Comparison of ENCODE assay signal across 26 cellular contexts in the genomic region with DNA sequence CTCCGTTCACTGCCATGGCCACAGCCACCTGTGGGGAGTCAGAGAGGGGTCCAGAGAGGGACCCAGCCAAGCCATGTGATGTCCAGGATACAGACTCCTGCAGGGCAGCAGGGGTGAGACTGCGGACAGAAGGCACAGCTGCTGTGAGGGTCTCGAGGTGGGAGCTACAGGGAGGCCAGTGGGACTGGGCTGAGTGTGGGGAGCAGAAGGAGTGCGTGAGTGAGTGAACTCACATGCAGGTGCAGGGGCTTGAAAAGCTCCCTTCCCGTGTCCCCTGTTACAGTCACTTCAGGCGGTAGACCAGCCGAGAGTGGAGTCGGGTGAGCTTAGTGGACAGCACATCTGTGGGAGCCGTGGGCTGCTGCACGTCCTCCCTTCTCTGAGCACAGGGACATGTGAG. TPM values are rescaled to one million over a fixed set of nuclear protein-coding genes. Genes with fewer than 3 reads are reported as not detected.
DNase-seq lines count a peak whose midpoint lies in the region; ATAC-seq and TF ChIP-seq lines count a peak whose summit lies in the region.
"Had no signal": no experiment of that assay in that cellular context is flagged by ENCODE, and none has a peak within 500 bp of the region (broad histone marks: within the 10 kb centered on the region; RNA-seq: fewer than 3 reads in every experiment).

No MANE protein-coding gene starts in this region.

- no peak for DNase-seq in activated T-cell treated with anti-CD3 and anti-CD28 coated beads, Interleukin-2, amount 50 U/mL, for 24 hours
- no peak for DNase-seq in activated T-cell treated with anti-CD3 and anti-CD28 coated beads for 4 hours
- no peak for DNase-seq in CD4-positive, alpha-beta memory T cell
- no peak for DNase-seq in naive thymus-derived CD4-positive, alpha-beta T cell
- DNase-seq in chondrocyte (ENCODE audit: low spot score): no peak
- no peak for DNase-seq in NCI-H146 (lab: John Stamatoyannopoulos, UW)
- DNase-seq: activated CD4-positive, alpha-beta T cell treated with anti-CD3 and anti-CD28 coated beads, Interleukin-2, amount 50 U/mL, for 4 hours; activated T-cell treated with anti-CD3 and anti-CD28 coated beads, Interleukin-2, amount 50 U/mL, for 4 hours; DMS 273 treated with DMSO at 0.1 percent for 48 hours; kidney glomerular epithelial cell; MM.1S; NCI-H1417 treated with DMSO at 0.1 percent for 48 hours; NCI-H524 treated with DMSO at 0.1 percent for 48 hours; WERI-Rb-1 had no signal

- no peak overlapping the region for H3K4me3 ChIP-seq in CD4-positive, alpha-beta memory T cell (ENCODE audit: low read length in 2 of 2)
- H3K4me3 ChIP-seq in naive thymus-derived CD4-positive, alpha-beta T cell (ENCODE audit: low read length): no peak overlapping the region
- H3K4me3 ChIP-seq: coronary artery, SJSA1 had no signal

- H3K4me1 ChIP-seq in CD4-positive, alpha-beta memory T cell (ENCODE audit: insufficient read depth, low read length): peaks cover 48% of the 10 kb centered on the region
- peaks cover 37 to 74% of the 10 kb centered on the region in 2 donors for H3K4me1 ChIP-seq in naive thymus-derived CD4-positive, alpha-beta T cell (ENCODE audit: control insufficient read depth in 2 of 2, insufficient read depth in 2 of 2, low read length in 2 of 2)
- H3K4me1 ChIP-seq: SJSA1 had no signal

- no peaks in the 10 kb centered on the region for H3K9me3 Mint-ChIP-seq in activated T-cell treated with anti-CD3 and anti-CD28 coated beads, Interleukin-2, amount 50 U/mL, for 24 hours
- H3K9me3 Mint-ChIP-seq in CD4-positive, alpha-beta memory T cell: no peaks in the 10 kb centered on the region
- H3K9me3 Mint-ChIP-seq in activated T-helper 17 cell treated with anti-CD3 and anti-CD28 coated beads, Interleukin-2, amount 50 U/mL, for 72 hours: no peaks in the 10 kb centered on the region
- peaks cover 0 to 5% (median 0%) of the 10 kb centered on the region in 11 donors for H3K9me3 Mint-ChIP-seq in naive thymus-derived CD4-positive, alpha-beta T cell
- no peaks in the 10 kb centered on the region for H3K9me3 Mint-ChIP-seq in chondrocyte (ENCODE audit: low read depth)
- H3K9me3 Mint-ChIP-seq: activated T-cell treated with anti-CD3 and anti-CD28 coated beads, Interleukin-2, amount 50 U/mL, for 4 hours; memory B cell; type B pancreatic cell had no signal

- H3K27ac Mint-ChIP-seq in activated T-cell treated with anti-CD3 and anti-CD28 coated beads, Interleukin-2, amount 50 U/mL, for 24 hours: peak overlapping the region; percentile 60
- peak overlapping the region in 6 of 7 donors; percentile 44 to 81 (median 67) for H3K27ac Mint-ChIP-seq in CD4-positive, alpha-beta memory T cell
- peak overlapping the region; percentile 59 for H3K27ac Mint-ChIP-seq in activated T-helper 17 cell treated with anti-CD3 and anti-CD28 coated beads, Interleukin-2, amount 50 U/mL, for 72 hours
- H3K27ac Mint-ChIP-seq in naive thymus-derived CD4-positive, alpha-beta T cell: peak overlapping the region; percentile 47 to 99 (median 97)
- H3K27ac Mint-ChIP-seq in chondrocyte (ENCODE audit: unreplicated experiment): no peak overlapping the region
- H3K27ac Mint-ChIP-seq: memory B cell, type B pancreatic cell had no signal

- CTCF ChIA-PET in CD4-positive, alpha-beta memory T cell (lab: Charles Lee; ENCODE audit: partially characterized antibody): no interaction called here
- CTCF ChIA-PET in naive thymus-derived CD4-positive, alpha-beta T cell (lab: Charles Lee): interaction anchor here (1.0 to 1.8 kb wide), 2 partner anchors 9 to 77 kb away, joined by 3 to 5 read pairs; no protein-coding TSS in a partner anchor

- no peak for ATAC-seq in activated T-helper 17 cell treated with anti-CD3 and anti-CD28 coated beads, Interleukin-2, amount 50 U/mL, for 72 hours (replicated peaks)
- no peak for ATAC-seq in naive thymus-derived CD4-positive, alpha-beta T cell
- no peak for ATAC-seq in HG03175 (IDR thresholded peaks at IDR 0.05; ENCODE audit: unreplicated experiment)
- ATAC-seq: activated T-cell treated with anti-CD3 and anti-CD28 coated beads, Interleukin-2, amount 50 U/mL, for 4 hours had no signal

- POLR2A ChIA-PET in CD4-positive, alpha-beta memory T cell (lab: Charles Lee; ENCODE audit: partially characterized antibody): interaction anchor here (6.2 to 9.3 kb wide), 2 partner anchors 12 to 73 kb away, joined by 44 to 108 read pairs; partner anchors contain the start of gene PRMT2
- POLR2A ChIA-PET in naive thymus-derived CD4-positive, alpha-beta T cell (lab: Charles Lee): interaction anchor here (0.7 to 10.3 kb wide), 3 partner anchors 10 to 73 kb away, joined by 3 to 219 read pairs (median 42); partner anchors contain the start of gene PRMT2

- H3K27me3 Mint-ChIP-seq in activated T-cell treated with anti-CD3 and anti-CD28 coated beads, Interleukin-2, amount 50 U/mL, for 24 hours: no peaks in the 10 kb centered on the region
- H3K27me3 Mint-ChIP-seq in CD4-positive, alpha-beta memory T cell: no peaks in the 10 kb centered on the region
- no peaks in the 10 kb centered on the region for H3K27me3 Mint-ChIP-seq in activated T-helper 17 cell treated with anti-CD3 and anti-CD28 coated beads, Interleukin-2, amount 50 U/mL, for 72 hours
- no peaks in the 10 kb centered on the region for H3K27me3 Mint-ChIP-seq in naive thymus-derived CD4-positive, alpha-beta T cell
- no peaks in the 10 kb centered on the region for H3K27me3 Mint-ChIP-seq in chondrocyte (ENCODE audit: low read depth)
- H3K27me3 Mint-ChIP-seq: memory B cell, type B pancreatic cell had no signal

- intact Hi-C loops in CD4-positive, alpha-beta memory T cell (cut with micrococcal nuclease): no loop called here
- intact Hi-C loops in naive thymus-derived CD4-positive, alpha-beta T cell (cut with micrococcal nuclease): no loop called here

- H3K27me3 ChIP-seq in CD4-positive, alpha-beta memory T cell (ENCODE audit: insufficient read depth, low read length): no peaks in the 10 kb centered on the region
- no peaks in the 10 kb centered on the region for H3K27me3 ChIP-seq in naive thymus-derived CD4-positive, alpha-beta T cell (ENCODE audit: control insufficient read depth in 2 of 2, insufficient read depth in 2 of 2, low read length in 2 of 2)
- H3K27me3 ChIP-seq: SJSA1 had no signal

- no peaks in the 10 kb centered on the region for H3K9me3 ChIP-seq in CD4-positive, alpha-beta memory T cell (ENCODE audit: control insufficient read depth in 1 of 2, low read length in 2 of 2)
- no peaks in the 10 kb centered on the region for H3K9me3 ChIP-seq in naive thymus-derived CD4-positive, alpha-beta T cell (ENCODE audit: control insufficient read depth in 2 of 3, low read length in 3 of 3)
- H3K9me3 ChIP-seq: SJSA1 had no signal

- no peak for TF ChIP-seq CTCF in chondrocyte (IDR thresholded peaks at IDR 0.05)

- peaks cover 91% of the 10 kb centered on the region for H3K36me3 Mint-ChIP-seq in activated T-cell treated with anti-CD3 and anti-CD28 coated beads, Interleukin-2, amount 50 U/mL, for 24 hours (ENCODE audit: low read depth)
- peaks cover 71 to 74% of the 10 kb centered on the region in 2 donors for H3K36me3 Mint-ChIP-seq in CD4-positive, alpha-beta memory T cell
- H3K36me3 Mint-ChIP-seq in activated T-helper 17 cell treated with anti-CD3 and anti-CD28 coated beads, Interleukin-2, amount 50 U/mL, for 72 hours (ENCODE audit: low read depth): peaks cover 72% of the 10 kb centered on the region
- peaks cover 27 to 78% (median 57%) of the 10 kb centered on the region in 5 donors for H3K36me3 Mint-ChIP-seq in naive thymus-derived CD4-positive, alpha-beta T cell
- H3K36me3 Mint-ChIP-seq in chondrocyte (ENCODE audit: low read depth): peaks cover 20% of the 10 kb centered on the region

- H3K36me3 ChIP-seq in CD4-positive, alpha-beta memory T cell (ENCODE audit: insufficient read depth, low read length): peaks cover 71% of the 10 kb centered on the region
- H3K36me3 ChIP-seq in naive thymus-derived CD4-positive, alpha-beta T cell (ENCODE audit: control insufficient read depth in 2 of 3, insufficient read depth in 3 of 3, low read length in 3 of 3): peaks cover 14 to 63% (median 18%) of the 10 kb centered on the region in 3 experiments

- no peak overlapping the region for H3K27ac ChIP-seq in CD4-positive, alpha-beta memory T cell (ENCODE audit: low read depth, low read length)
- peak overlapping the region; percentile 84 for H3K27ac ChIP-seq in naive thymus-derived CD4-positive, alpha-beta T cell (ENCODE audit: low read depth, low read length)
- H3K27ac ChIP-seq: coronary artery, SJSA1, WERI-Rb-1 had no signal

- H3K4me3 Mint-ChIP-seq in activated T-cell treated with anti-CD3 and anti-CD28 coated beads, Interleukin-2, amount 50 U/mL, for 24 hours: no peak overlapping the region
- H3K4me3 Mint-ChIP-seq in CD4-positive, alpha-beta memory T cell: peak overlapping the region in 2 of 8 donors; percentile 10 to 18
- H3K4me3 Mint-ChIP-seq in activated T-helper 17 cell treated with anti-CD3 and anti-CD28 coated beads, Interleukin-2, amount 50 U/mL, for 72 hours: no peak overlapping the region
- H3K4me3 Mint-ChIP-seq in naive thymus-derived CD4-positive, alpha-beta T cell: peak overlapping the region in 9 of 10 donors; percentile 40 to 90 (median 78)
- no peak overlapping the region for H3K4me3 Mint-ChIP-seq in chondrocyte (ENCODE audit: unreplicated experiment)
- H3K4me3 Mint-ChIP-seq: activated T-cell treated with anti-CD3 and anti-CD28 coated beads, Interleukin-2, amount 50 U/mL, for 4 hours; memory B cell; type B pancreatic cell had no signal

- peaks cover 79% of the 10 kb centered on the region for H3K4me1 Mint-ChIP-seq in activated T-cell treated with anti-CD3 and anti-CD28 coated beads, Interleukin-2, amount 50 U/mL, for 24 hours (ENCODE audit: low read depth)
- H3K4me1 Mint-ChIP-seq in CD4-positive, alpha-beta memory T cell: peaks cover 34 to 78% (median 45%) of the 10 kb centered on the region in 4 donors
- H3K4me1 Mint-ChIP-seq in activated T-helper 17 cell treated with anti-CD3 and anti-CD28 coated beads, Interleukin-2, amount 50 U/mL, for 72 hours: peaks cover 22% of the 10 kb centered on the region
- peaks cover 41 to 96% (median 85%) of the 10 kb centered on the region in 7 donors for H3K4me1 Mint-ChIP-seq in naive thymus-derived CD4-positive, alpha-beta T cell
- H3K4me1 Mint-ChIP-seq in chondrocyte (ENCODE audit: low read depth): no peaks in the 10 kb centered on the region

RNA-seq across cellular contexts. Expression of gene S100B, which starts 42.4 kb away (rescaled TPM):
- total RNA-seq in CD4-positive, alpha-beta memory T cell: not detected
- under 1 TPM; 0.54 to 0.73 TPM for polyA plus RNA-seq in CD4-positive, alpha-beta memory T cell
- total RNA-seq in activated T-helper 17 cell treated with anti-CD3 and anti-CD28 coated beads, Interleukin-2, amount 50 U/mL, for 72 hours: not detected
- 1 to 10 TPM in 1 of 5 experiments, under 1 TPM in 4; 0.27 to 2.3 (median 0.95) TPM for total RNA-seq in naive thymus-derived CD4-positive, alpha-beta T cell
- polyA plus RNA-seq in naive thymus-derived CD4-positive, alpha-beta T cell: 1 to 10 TPM; 1.1 to 7.0 TPM
- total RNA-seq in chondrocyte: 0.41 TPM in 1 of 3 replicates, not detected in the others
- total RNA-seq: A673; fibroblast of lung; G401; myocyte; SJSA1; T-helper 2 cell treated with Interferon-gamma antibody and Interleukin-4, amounts not matched to agents 100 ng/mL and 5 ng/mL, for 36 hours had no signal
- polyA plus RNA-seq: BJ had no signal

Comparison
In these comparisons a context has a peak if more than half of its experiments do, and no peak if none do; other contexts are left out.
1. H3K4me3 Mint-ChIP-seq: peak in naive thymus-derived CD4-positive, alpha-beta T cell (9 of 10); none in activated T-cell treated with anti-CD3 and anti-CD28 coated beads, Interleukin-2, amount 50 U/mL, for 24 hours (single experiment), activated T-helper 17 cell treated with anti-CD3 and anti-CD28 coated beads, Interleukin-2, amount 50 U/mL, for 72 hours (single experiment) and chondrocyte (single experiment).